ENCODE assay signal across 8 cellular contexts in genomic region chr19:24032651-24033050, GRCh38. TPM values are rescaled to one million over a fixed set of nuclear protein-coding genes. Genes with fewer than 3 reads are reported as not detected.
DNase-seq lines count a peak whose midpoint lies in the region; ATAC-seq and TF ChIP-seq lines count a peak whose summit lies in the region.

No MANE protein-coding gene starts in this region.

- H3K36me3 ChIP-seq in iPS-18a (ENCODE audit: control insufficient read depth, low read depth, low read length) (peaks cover 11% of the 10 kb centered on the region), stomach (peaks cover 0 to 18% (median 14%) of the 10 kb centered on the region in 4 donors)

- H3K9me3 ChIP-seq in iPS-18a (ENCODE audit: control insufficient read depth, low read depth, low read length) (peaks cover under 1% of the 10 kb centered on the region), stomach (no peaks in the 10 kb centered on the region)

- H3K4me1 ChIP-seq in iPS-18a (ENCODE audit: control insufficient read depth, low read depth, low read length) (no peaks in the 10 kb centered on the region), stomach (peaks cover 14 to 41% (median 35%) of the 10 kb centered on the region in 4 donors)

- CTCF ChIA-PET in activated CD4-positive, alpha-beta T cell treated with anti-CD3 and anti-CD28 coated beads for 36 hours (lab: Charles Lee) = interaction anchor here (1.4 kb wide), 1 partner anchor 15 kb away, joined by 4 read pairs; no protein-coding TSS in a partner anchor
- CTCF ChIA-PET in activated CD4-positive, alpha-beta memory T cell treated with anti-CD3 and anti-CD28 coated beads, Interleukin-2, amount 10 ng/mL, durations not matched to agents 7 days and 5 days (lab: Charles Lee) = interaction anchor here (1.5 kb wide), 1 partner anchor 54 kb away, joined by 4 read pairs; the partner anchor contains the start of gene ZNF254

- no peaks in the 10 kb centered on the region for H3K9me3 Mint-ChIP-seq in activated CD4-positive, alpha-beta T cell treated with anti-CD3 and anti-CD28 coated beads for 36 hours (ENCODE audit: low read depth)
- H3K9me3 Mint-ChIP-seq in activated CD4-positive, alpha-beta memory T cell treated with anti-CD3 and anti-CD28 coated beads, Interleukin-2, amount 10 ng/mL, durations not matched to agents 7 days and 5 days = peaks cover 14% of the 10 kb centered on the region

- ATAC-seq in activated CD4-positive, alpha-beta T cell treated with anti-CD3 and anti-CD28 coated beads for 36 hours = no peak
- no peak for ATAC-seq in HG03439 (IDR thresholded peaks at IDR 0.05; ENCODE audit: unreplicated experiment)

- 72 to 80% (median 74%) methylated on average over 15 of the region's 15 CpGs for WGBS in stomach, 5 donors

- no peak for TF ChIP-seq POLR2A in stomach (IDR thresholded peaks at IDR 0.05)

- H3K4me3 Mint-ChIP-seq in activated CD4-positive, alpha-beta T cell treated with anti-CD3 and anti-CD28 coated beads for 36 hours = peak overlapping the region; percentile 99
- peak overlapping the region; percentile 99 for H3K4me3 Mint-ChIP-seq in activated CD4-positive, alpha-beta memory T cell treated with anti-CD3 and anti-CD28 coated beads, Interleukin-2, amount 10 ng/mL, durations not matched to agents 7 days and 5 days

- no peaks in the 10 kb centered on the region for H3K27me3 Mint-ChIP-seq in activated CD4-positive, alpha-beta T cell treated with anti-CD3 and anti-CD28 coated beads for 36 hours
- no peaks in the 10 kb centered on the region for H3K27me3 Mint-ChIP-seq in activated CD4-positive, alpha-beta memory T cell treated with anti-CD3 and anti-CD28 coated beads, Interleukin-2, amount 10 ng/mL, durations not matched to agents 7 days and 5 days

- H3K36me3 Mint-ChIP-seq in activated CD4-positive, alpha-beta T cell treated with anti-CD3 and anti-CD28 coated beads for 36 hours (ENCODE audit: low read depth) = peaks cover 11% of the 10 kb centered on the region
- peaks cover 31% of the 10 kb centered on the region for H3K36me3 Mint-ChIP-seq in activated CD4-positive, alpha-beta memory T cell treated with anti-CD3 and anti-CD28 coated beads, Interleukin-2, amount 10 ng/mL, durations not matched to agents 7 days and 5 days (ENCODE audit: low read depth)

- H3K27ac ChIP-seq in iPS-18a (ENCODE audit: low read length) (no peak overlapping the region), stomach (peak overlapping the region; percentile 48 to 98 (median 92))

- POLR2A ChIA-PET in activated CD4-positive, alpha-beta T cell treated with anti-CD3 and anti-CD28 coated beads for 36 hours (lab: Charles Lee) = interaction anchor here (0.6 to 1.3 kb wide), 2 partner anchors 56 to 170 kb away, joined by 3 read pairs; no protein-coding TSS in a partner anchor
- POLR2A ChIA-PET in activated CD4-positive, alpha-beta memory T cell treated with anti-CD3 and anti-CD28 coated beads, Interleukin-2, amount 10 ng/mL, durations not matched to agents 7 days and 5 days (lab: Charles Lee) = interaction anchor here (1.3 to 3.2 kb wide), 7 partner anchors 12 to 637 kb away, joined by 3 to 42 read pairs (median 19); partner anchors contain the start of genes ZNF254, ZNF675, ZNF681 and ZNF726

- H3K4me3 ChIP-seq in iPS-18a (ENCODE audit: low read length) = peak overlapping the region; percentile 86
- H3K4me3 ChIP-seq in stomach = peak overlapping the region; percentile 52 to 80 (median 73)

- H3K4me1 Mint-ChIP-seq in activated CD4-positive, alpha-beta T cell treated with anti-CD3 and anti-CD28 coated beads for 36 hours = peaks cover 36% of the 10 kb centered on the region
- H3K4me1 Mint-ChIP-seq in activated CD4-positive, alpha-beta memory T cell treated with anti-CD3 and anti-CD28 coated beads, Interleukin-2, amount 10 ng/mL, durations not matched to agents 7 days and 5 days = peaks cover 25% of the 10 kb centered on the region

- intact Hi-C loops in activated CD4-positive, alpha-beta T cell treated with anti-CD3 and anti-CD28 coated beads for 36 hours (cut with DNase I, micrococcal nuclease) = loop anchor here (1.0 to 5.0 kb wide), 9 partner anchors 20 to 758 kb away; partner anchors contain the start of genes ZNF254 (in 2 of the 2), ZNF681 (in 2 of the 2), ZNF726 (in 2 of the 2) and ZNF91 (in 1 of the 2)
- intact Hi-C loops in stomach (cut with DNase I; ENCODE audit: low total_unique reads) = no loop called here

- DNase-seq in activated CD4-positive, alpha-beta T cell treated with anti-CD3 and anti-CD28 coated beads for 36 hours = no peak
- no peak for DNase-seq in activated CD4-positive, alpha-beta T cell treated with anti-CD3 and anti-CD28 coated beads for 1 hour
- DNase-seq in activated CD4-positive, alpha-beta memory T cell treated with anti-CD3 and anti-CD28 coated beads, Interleukin-2, amount 10 ng/mL, durations not matched to agents 7 days and 5 days = no peak
- DNase-seq in stomach (no peak), cerebellum (ENCODE audit: low spot score) (no peak), mesenteric fat pad (ENCODE audit: low spot score) (no peak)

- no peak for TF ChIP-seq CTCF in stomach (IDR thresholded peaks at IDR 0.05)

- peak overlapping the region; percentile 78 for H3K27ac Mint-ChIP-seq in activated CD4-positive, alpha-beta T cell treated with anti-CD3 and anti-CD28 coated beads for 36 hours
- H3K27ac Mint-ChIP-seq in activated CD4-positive, alpha-beta memory T cell treated with anti-CD3 and anti-CD28 coated beads, Interleukin-2, amount 10 ng/mL, durations not matched to agents 7 days and 5 days = peak overlapping the region; percentile 97

- H3K9ac ChIP-seq in iPS-18a (ENCODE audit: low read length) = no peak overlapping the region

- TF ChIP-seq EP300 in stomach (IDR thresholded peaks at IDR 0.05) = no peak

- H3K27me3 ChIP-seq in iPS-18a (ENCODE audit: control insufficient read depth, insufficient read depth, low read length) (no peaks in the 10 kb centered on the region), stomach (no peaks in the 10 kb centered on the region)

RNA-seq across cellular contexts. Expression of gene ZNF254, which starts 54.3 kb away (rescaled TPM):
- total RNA-seq in activated CD4-positive, alpha-beta T cell treated with anti-CD3 and anti-CD28 coated beads for 36 hours = 1 to 10 TPM; 8.8 to 9.6 TPM
- 10 to 100 TPM in 1 of 2 experiments, 1 to 10 TPM in 1; 9.9 to 10.2 TPM for total RNA-seq in activated CD4-positive, alpha-beta memory T cell treated with anti-CD3 and anti-CD28 coated beads, Interleukin-2, amount 10 ng/mL, durations not matched to agents 7 days and 5 days
- total RNA-seq in stomach (10 to 100 TPM; 17.4 to 68.3 (median 30.3) TPM), cerebellum (101 TPM), mesenteric fat pad (10.2 TPM)
- polyA plus RNA-seq in stomach = 1 to 10 TPM; 4.0 to 6.4 (median 4.1) TPM
